8 cellular contexts compared by ENCODE assay signal in the genomic region with DNA sequence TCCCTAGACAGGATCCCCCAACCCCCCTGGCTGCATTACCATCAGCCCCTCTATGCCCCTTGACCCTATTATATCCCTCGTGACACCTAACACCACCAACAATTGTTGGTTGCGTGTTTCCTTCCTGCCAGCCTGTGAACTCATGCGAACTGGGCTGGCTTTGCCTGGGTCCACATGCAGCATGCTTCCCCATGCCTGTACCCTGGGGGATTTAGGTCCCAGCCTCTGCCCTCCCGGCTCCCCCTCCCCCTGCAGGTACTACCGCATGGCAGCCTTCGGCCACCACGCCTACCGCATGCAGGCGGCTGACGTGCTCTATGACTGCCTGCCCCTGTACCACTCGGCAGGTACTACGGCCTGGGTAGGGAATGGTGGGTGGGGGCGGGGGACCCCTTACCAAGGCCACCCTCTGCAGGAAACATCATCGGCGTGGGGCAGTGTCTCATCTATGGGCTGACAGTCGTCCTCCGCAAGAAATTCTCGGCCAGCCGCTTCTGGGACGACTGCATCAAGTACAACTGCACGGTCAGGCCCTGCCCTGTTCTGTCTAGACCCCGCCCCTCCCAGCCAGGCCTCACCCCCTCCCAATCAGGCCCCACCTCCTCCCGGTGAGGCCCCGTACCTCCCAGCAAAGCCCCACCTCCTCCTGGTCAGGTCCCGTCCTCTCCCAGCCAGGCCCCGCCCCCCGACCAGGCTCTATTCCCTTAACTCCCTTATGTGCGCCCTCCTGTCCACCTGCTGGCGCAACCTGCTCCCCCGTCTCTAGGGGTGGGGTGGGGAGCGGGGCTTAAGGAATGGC. TPM values are rescaled to one million over a fixed set of nuclear protein-coding genes. Genes with fewer than 3 reads are reported as not detected.
DNase-seq lines count a peak whose midpoint lies in the region; ATAC-seq, FAIRE-seq and TF ChIP-seq lines count a peak whose summit lies in the region.

No MANE protein-coding gene starts in this region.

- dilution Hi-C loops in endothelial cell of umbilical vein (cut with MboI; ENCODE audit: extremely low pct_ligation_motif_present, low sequenced_read_pairs), result no loop called here

- H3K4me2 ChIP-seq in endothelial cell of umbilical vein (ENCODE audit: insufficient read depth, low read length), result peak overlapping the region; percentile 57

- intact Hi-C loops in endothelial cell of umbilical vein (cut with micrococcal nuclease) (loop anchor here (2.0 kb wide), 1 partner anchor 18 kb away; a partner anchor contains a TSS), pancreas (cut with DNase I) (no loop called here)

- H3K27ac ChIP-seq in endothelial cell of umbilical vein (ENCODE audit: insufficient read depth, low read depth, low read length), result peak overlapping the region; percentile 32
- H3K27ac ChIP-seq in pancreas, result no peak overlapping the region

- WGBS in pancreas, 2 donors, result 29 to 31% methylated on average over 28 to 31 of the region's 31 CpGs

- in situ Hi-C loops in G401 (cut with HindIII; ENCODE audit: low sequenced_read_pairs), result no loop called here

- no TSS peak for BruUV-seq in endothelial cell of umbilical vein (replicated peaks; lab: Mats Ljungman, UMichigan)

- peak overlapping the region in 2 of 3 experiments; percentile 1 to 15 for H3K4me3 ChIP-seq in endothelial cell of umbilical vein (replicated peaks in 1 of 3; ENCODE audit: insufficient read depth in 1 of 3, low read depth in 1 of 3, low read length in 3 of 3)
- H3K4me3 ChIP-seq in pancreas, result peak overlapping the region in 2 of 4 donors; percentile 20 to 33

- H3K9ac ChIP-seq in endothelial cell of umbilical vein (replicated peaks; ENCODE audit: extremely low read depth, insufficient read depth, low read length), result no peak overlapping the region

- H3K9me3 ChIP-seq in endothelial cell of umbilical vein (replicated peaks; ENCODE audit: control insufficient read depth, insufficient read depth, low read length), result no peaks in the 10 kb centered on the region
- no peaks in the 10 kb centered on the region for H3K9me3 ChIP-seq in pancreas

- H3K36me3 ChIP-seq in endothelial cell of umbilical vein (ENCODE audit: control insufficient read depth in 2 of 2, extremely low read depth in 1 of 2, insufficient read depth in 2 of 2, low read length in 2 of 2) (no peaks in the 10 kb centered on the region), pancreas (no peaks in the 10 kb centered on the region)

- H3K9me1 ChIP-seq in endothelial cell of umbilical vein (replicated peaks; ENCODE audit: control insufficient read depth, extremely low read depth, insufficient read depth, low read length), result no peaks in the 10 kb centered on the region

- peak; percentile 98 to 99 (median 98) for ATAC-seq in pancreas
- ATAC-seq in GM18907 (IDR thresholded peaks at IDR 0.05; ENCODE audit: unreplicated experiment), result no peak

- H3K27me3 ChIP-seq in endothelial cell of umbilical vein (ENCODE audit: control insufficient read depth in 2 of 2, insufficient read depth in 2 of 2, low read length in 2 of 2), result no peaks in the 10 kb centered on the region
- H3K27me3 ChIP-seq in pancreas, result no peaks in the 10 kb centered on the region

- TF ChIP-seq POLR2A in endothelial cell of umbilical vein (IDR thresholded peaks at IDR 0.05; ENCODE audit: low read depth, low read length), result no peak

- TF ChIP-seq CTCF in endothelial cell of umbilical vein (IDR thresholded peaks at IDR 0.05; ENCODE audit: extremely low read depth in 1 of 2, insufficient read depth in 1 of 2, low read depth in 1 of 2, low read length in 2 of 2), result peak; percentile 7 to 46
- TF ChIP-seq CTCF in pancreas (IDR thresholded peaks at IDR 0.05), result peak in 1 of 4 donors; percentile 7

- POLR2A ChIA-PET in endothelial cell of umbilical vein (lab: Charles Lee), result no interaction called here

- H4K20me1 ChIP-seq in endothelial cell of umbilical vein (replicated peaks; ENCODE audit: control insufficient read depth, extremely low read depth, insufficient read depth, low read length), result no peaks in the 10 kb centered on the region

- no peaks in the 10 kb centered on the region for H3K79me2 ChIP-seq in endothelial cell of umbilical vein (ENCODE audit: control insufficient read depth, insufficient read depth, low read length)

- DNase-seq in G401 (ENCODE audit: low spot score) (peak; percentile 24), NCI-H2029 (lab: John Stamatoyannopoulos, UW) (peak; percentile 90), endothelial cell of umbilical vein (ENCODE audit: low read depth, low spot score) (peak; percentile 82), pancreas (peak; percentile 86 to 94 (median 90)), ureter (ENCODE audit: low spot score) (peak; percentile 87), HPDE6-E6E7 (ENCODE audit: extremely low spot score) (no peak)
- peak; percentile 88 for DNase-seq in activated CD8-positive, alpha-beta memory T cell treated with anti-CD3 and anti-CD28 coated beads for 24 hours

- peaks cover 17% of the 10 kb centered on the region for H3K4me1 ChIP-seq in endothelial cell of umbilical vein (ENCODE audit: control insufficient read depth, extremely low read depth, insufficient read depth, low read length)
- peaks cover 0 to 10% (median 0%) of the 10 kb centered on the region in 3 donors for H3K4me1 ChIP-seq in pancreas

- FAIRE-seq in endothelial cell of umbilical vein (lab: Jason Lieb, UNC), result peak; percentile 42
- FAIRE-seq in pancreas (lab: Jason Lieb, UNC), result no peak

- H2AFZ ChIP-seq in endothelial cell of umbilical vein (ENCODE audit: low read depth, low read length), result peak overlapping the region; percentile 72

- CTCF ChIA-PET in endothelial cell of umbilical vein (lab: Charles Lee), result no interaction called here

TF ChIP-seq in endothelial cell of umbilical vein, 7 proteins besides CTCF, POLR2A, EP300 and RAD21 (continues in another document):
- no peak for TF ChIP-seq JUN (IDR thresholded peaks at IDR 0.05; ENCODE audit: borderline replicate concordance, insufficient read depth, insufficient read length, low read depth)
- TF ChIP-seq POLR2AphosphoS5 (IDR thresholded peaks at IDR 0.05; ENCODE audit: insufficient read depth, low read depth, low read length), result no peak
- TF ChIP-seq FOS (IDR thresholded peaks at IDR 0.05; ENCODE audit: borderline replicate concordance, insufficient read depth, low read length), result no peak
- no peak for TF ChIP-seq GATA2 (IDR thresholded peaks at IDR 0.05; ENCODE audit: insufficient read depth, insufficient read length, low read depth, low read length)

RNA-seq across cellular contexts. Expression of a gene that starts 18.5 kb away (rescaled TPM):
- total RNA-seq in G401 (2014; rRNA removed; shearing (Covaris generic)), result 9.5 and 10.3 TPM in 2 replicates
- 13.5 and 14.9 TPM in 2 replicates for total RNA-seq in endothelial cell of umbilical vein
- polyA plus RNA-seq in endothelial cell of umbilical vein, result 10.4 and 11.9 TPM in 2 replicates
- 4.8 and 6.3 TPM in 2 replicates for polyA plus RNA-seq in endothelial cell of umbilical vein (2011; cell fraction: cytosol; rRNA removed)
- 14.2 and 17.9 TPM in 2 replicates for polyA plus RNA-seq in endothelial cell of umbilical vein (2011; cell fraction: nucleus; rRNA removed)
- polyA plus RNA-seq in endothelial cell of umbilical vein (2012), result 6.9 and 12.3 TPM in 2 replicates
- polyA minus RNA-seq in endothelial cell of umbilical vein, result 9.9 and 10.3 TPM in 2 replicates
- 2.3 TPM for polyA minus RNA-seq in endothelial cell of umbilical vein (2011; cell fraction: cytosol; rRNA and poly(A)+ RNA removed)
- polyA minus RNA-seq in endothelial cell of umbilical vein (2011; cell fraction: nucleus; rRNA and poly(A)+ RNA removed), result 5.6 and 10.7 TPM in 2 replicates
- 10 to 100 TPM in 3 of 6 donors, 1 to 10 TPM in 3; 9.4 to 18.1 (median 10.2) TPM for total RNA-seq in pancreas
- 10 to 100 TPM; 31.4 to 37.1 TPM for polyA plus RNA-seq in pancreas
- 17.1 TPM for total RNA-seq in ureter

RNA-seq across cellular contexts. Expression of a gene that starts 22.7 kb away (rescaled TPM):
- 111 and 141 TPM in 2 replicates for total RNA-seq in G401 (2014; rRNA removed; shearing (Covaris generic))
- total RNA-seq in endothelial cell of umbilical vein (99.2 and 110 TPM in 2 replicates), pancreas (10 to 100 TPM; 28.8 to 53.8 (median 46.6) TPM), ureter (91.7 TPM)
- polyA plus RNA-seq in endothelial cell of umbilical vein (139 and 204 TPM in 2 replicates), pancreas (10 to 100 TPM; 53.6 to 65.8 TPM)
- polyA plus RNA-seq in endothelial cell of umbilical vein (2011; cell fraction: cytosol; rRNA removed), result 71.7 and 96.7 TPM in 2 replicates
- 58.3 and 73.4 TPM in 2 replicates for polyA plus RNA-seq in endothelial cell of umbilical vein (2011; cell fraction: nucleus; rRNA removed)
- 54.4 and 108 TPM in 2 replicates for polyA plus RNA-seq in endothelial cell of umbilical vein (2012)
- polyA minus RNA-seq in endothelial cell of umbilical vein, result 35.4 and 52.3 TPM in 2 replicates
- polyA minus RNA-seq in endothelial cell of umbilical vein (2011; cell fraction: cytosol; rRNA and poly(A)+ RNA removed), result 107 TPM
- 21.2 and 28.9 TPM in 2 replicates for polyA minus RNA-seq in endothelial cell of umbilical vein (2011; cell fraction: nucleus; rRNA and poly(A)+ RNA removed)

RNA-seq across cellular contexts. Expression of a gene that starts 28.1 kb away (rescaled TPM):
- not detected in 2 replicates for total RNA-seq in G401 (2014; rRNA removed; shearing (Covaris generic))
- not detected in 2 replicates for total RNA-seq in endothelial cell of umbilical vein
- not detected in 2 replicates for polyA plus RNA-seq in endothelial cell of umbilical vein
- polyA plus RNA-seq in endothelial cell of umbilical vein (2011; cell fraction: cytosol; rRNA removed), result not detected in 2 replicates
- polyA plus RNA-seq in endothelial cell of umbilical vein (2011; cell fraction: nucleus; rRNA removed), result not detected in 2 replicates
- not detected in 2 replicates for polyA plus RNA-seq in endothelial cell of umbilical vein (2012)
- polyA minus RNA-seq in endothelial cell of umbilical vein, result not detected in 2 replicates
- polyA minus RNA-seq in endothelial cell of umbilical vein (2011; cell fraction: cytosol; rRNA and poly(A)+ RNA removed), result not detected
- polyA minus RNA-seq in endothelial cell of umbilical vein (2011; cell fraction: nucleus; rRNA and poly(A)+ RNA removed), result not detected in 2 replicates
- total RNA-seq in pancreas, result not detected
- polyA plus RNA-seq in pancreas, result under 1 TPM in 1 of 2 donors, not detected in 1; 0.19 TPM
- not detected for total RNA-seq in ureter

RNA-seq across cellular contexts. Expression of a gene that starts 40.3 kb away (rescaled TPM):
- 0.49 and 1.6 TPM in 2 replicates for total RNA-seq in G401 (2014; rRNA removed; shearing (Covaris generic))
- total RNA-seq in endothelial cell of umbilical vein (not detected in 2 replicates), pancreas (under 1 TPM; 0.13 to 1.00 (median 0.46) TPM), ureter (0.31 TPM)
- polyA plus RNA-seq in endothelial cell of umbilical vein (0.06 and 0.08 TPM in 2 replicates), pancreas (under 1 TPM; 0.16 to 0.42 TPM)
- 0.04 and 0.05 TPM in 2 replicates for polyA plus RNA-seq in endothelial cell of umbilical vein (2011; cell fraction: cytosol; rRNA removed)
- 0.14 TPM in 1 of 2 replicates, not detected in the other for polyA plus RNA-seq in endothelial cell of umbilical vein (2011; cell fraction: nucleus; rRNA removed)
- polyA plus RNA-seq in endothelial cell of umbilical vein (2012), result 0.10 and 0.13 TPM in 2 replicates
- 0.45 TPM in 1 of 2 replicates, not detected in the other for polyA minus RNA-seq in endothelial cell of umbilical vein
- polyA minus RNA-seq in endothelial cell of umbilical vein (2011; cell fraction: cytosol; rRNA and poly(A)+ RNA removed), result not detected
- not detected in 2 replicates for polyA minus RNA-seq in endothelial cell of umbilical vein (2011; cell fraction: nucleus; rRNA and poly(A)+ RNA removed)
